In genomic region chr1:189619682-189620332, GRCh38 we compare ENCODE assay signal across 12 cellular contexts.
DNase-seq lines count a peak whose midpoint lies in the region; ATAC-seq and TF ChIP-seq lines count a peak whose summit lies in the region.
"Had no signal": no experiment of that assay in that cellular context is flagged by ENCODE, and none has a peak within 500 bp of the region (broad histone marks: within the 10 kb centered on the region; RNA-seq: fewer than 3 reads in every experiment).

No MANE protein-coding gene starts in this region.

- H3K4me3 ChIP-seq in cardiac fibroblast (replicated peaks in 1 of 2; ENCODE audit: low read depth in 2 of 2, low read length in 2 of 2): no peak overlapping the region
- H3K4me3 ChIP-seq: left lung had no signal

- TF ChIP-seq CTCF in cardiac fibroblast (IDR thresholded peaks at IDR 0.05; ENCODE audit: low read depth, low read length): no peak
- TF ChIP-seq CTCF in GM10266 (IDR thresholded peaks at IDR 0.05; ENCODE audit: control insufficient read depth, insufficient read depth, low read depth, missing control alignments): no peak

- ATAC-seq in HG02852 (IDR thresholded peaks at IDR 0.05; ENCODE audit: unreplicated experiment) (no peak), GM21619 (IDR thresholded peaks at IDR 0.05; ENCODE audit: unreplicated experiment) (no peak)
- ATAC-seq: left lung had no signal

- DNase-seq in H4 (ENCODE audit: low spot score) (peak; percentile 73), NCI-H2171 (lab: John Stamatoyannopoulos, UW) (peak; percentile 20), cardiac fibroblast (ENCODE audit: low read depth in 2 of 2) (peak; percentile 67 to 72), renal cortical epithelial cell (ENCODE audit: low read depth) (peak; percentile 98), GM10266 (ENCODE audit: extremely low spot score) (no peak)
- no peak for DNase-seq in activated naive CD4-positive, alpha-beta T cell treated with Interleukin-2 at 50 U/mL for 16 hours
- DNase-seq: activated T-cell treated with anti-CD3 and anti-CD28 coated beads for 4 hours, dermis blood vessel endothelial cell, left lung, NCI-H1694 had no signal

Comparison
In these comparisons a context has a peak if more than half of its experiments do, and no peak if none do; other contexts are left out.
1. DNase-seq: peak in H4 (single experiment), NCI-H2171 (single experiment), cardiac fibroblast (2 of 2) and renal cortical epithelial cell (single experiment); none in GM10266 (single experiment) and activated naive CD4-positive, alpha-beta T cell treated with Interleukin-2 at 50 U/mL for 16 hours (single experiment).